14 cellular contexts compared by ENCODE assay signal in the genomic region with DNA sequence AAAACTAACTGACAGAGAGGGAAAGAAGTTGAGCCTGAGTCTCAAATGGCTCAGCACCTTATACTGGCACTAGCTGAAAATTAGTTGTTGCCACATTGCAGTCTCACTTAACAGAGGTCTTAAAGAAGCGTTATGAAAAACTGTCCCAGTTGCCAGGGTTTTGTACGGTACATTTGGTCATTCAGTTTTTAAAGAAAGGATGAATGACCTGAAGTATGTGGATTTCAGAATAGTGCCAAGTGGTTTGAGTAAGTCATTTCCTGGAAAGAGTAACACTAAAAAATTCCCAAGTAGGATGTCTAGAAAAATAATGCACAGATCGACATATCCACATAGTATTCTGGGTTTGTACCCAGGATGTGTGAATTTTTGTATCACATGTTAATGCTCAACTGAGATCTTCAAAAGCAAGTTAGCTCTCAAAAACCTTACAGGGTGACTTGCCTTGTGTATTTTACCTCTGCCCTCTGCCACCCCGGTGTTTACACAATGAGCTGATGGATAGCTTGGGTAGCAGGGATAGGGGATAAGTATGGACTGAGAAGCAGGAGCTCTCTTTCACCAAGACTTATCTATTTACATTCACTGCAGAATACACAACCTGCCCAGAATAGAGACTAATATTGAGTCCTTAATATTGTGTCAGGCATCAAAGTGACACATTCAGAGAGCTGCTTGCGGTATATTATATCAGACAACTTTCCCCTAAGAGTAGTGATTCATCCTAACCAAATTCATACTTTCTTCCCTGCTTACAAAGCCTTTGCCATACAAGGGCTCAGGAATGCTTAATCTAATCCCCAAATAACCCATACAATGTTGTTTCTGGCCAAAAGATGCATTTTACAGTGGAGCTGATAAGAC.
DNase-seq lines count a peak whose midpoint lies in the region; ATAC-seq and TF ChIP-seq lines count a peak whose summit lies in the region.
"Had no signal": no experiment of that assay in that cellular context is flagged by ENCODE, and none has a peak within 500 bp of the region (broad histone marks: within the 10 kb centered on the region; RNA-seq: fewer than 3 reads in every experiment).

No MANE protein-coding gene starts in this region.

- no peak overlapping the region for H3K4me3 ChIP-seq in fibroblast of villous mesenchyme (ENCODE audit: low read depth, low read length)

- ATAC-seq in HG02884 (IDR thresholded peaks at IDR 0.05; ENCODE audit: unreplicated experiment), result no peak
- ATAC-seq: Right ventricle myocardium inferior had no signal

- TF ChIP-seq CTCF in fibroblast of villous mesenchyme (IDR thresholded peaks at IDR 0.05; ENCODE audit: insufficient read depth, low read depth, low read length), result no peak

- DNase-seq in HS-27A (ENCODE audit: low read depth) (peak; percentile 91), amniotic epithelial cell (ENCODE audit: low read depth) (peak; percentile 73), fibroblast of villous mesenchyme (ENCODE audit: low read depth) (peak; percentile 8), stromal cell of bone marrow (ENCODE audit: low read depth) (peak; percentile 35), NCI-H510A treated with DMSO at 0.1 percent for 48 hours (lab: John Stamatoyannopoulos, UW) (no peak), cerebellar nuclear complex (lab: John Stamatoyannopoulos, UW) (no peak)
- DNase-seq: activated CD4-positive, alpha-beta T cell treated with anti-CD3 and anti-CD28 coated beads for 4 hours; activated CD8-positive, alpha-beta memory T cell treated with anti-CD3 and anti-CD28 coated beads, Interleukin-2, amount 50 U/mL, for 4 hours; activated naive CD4-positive, alpha-beta T cell treated with Interleukin-2 at 50 U/mL for 16 hours; DMS79 treated with DMSO at 0.1 percent for 48 hours; GOT3; retina had no signal

Comparison
In these comparisons a context has a peak if more than half of its experiments do, and no peak if none do; other contexts are left out.
1. DNase-seq: peak in HS-27A (single experiment), amniotic epithelial cell (single experiment), fibroblast of villous mesenchyme (single experiment) and stromal cell of bone marrow (single experiment); none in NCI-H510A treated with DMSO at 0.1 percent for 48 hours (single experiment) and cerebellar nuclear complex (0 of 2).